ENCODE assay signal across 9 cellular contexts in genomic region chr11:35334385-35335090, GRCh38.
DNase-seq lines count a peak whose midpoint lies in the region; ATAC-seq lines count a peak whose summit lies in the region.
"Had no signal": no experiment of that assay in that cellular context is flagged by ENCODE, and none has a peak within 500 bp of the region (broad histone marks: within the 10 kb centered on the region; RNA-seq: fewer than 3 reads in every experiment).

No MANE protein-coding gene starts in this region.

- ATAC-seq in GM21717 (IDR thresholded peaks at IDR 0.05; ENCODE audit: unreplicated experiment) (peak; percentile 62), HG03558 (IDR thresholded peaks at IDR 0.05; ENCODE audit: extremely low read depth, unreplicated experiment) (peak; percentile 70)
- ATAC-seq in naive thymus-derived CD8-positive, alpha-beta T cell, result no peak
- ATAC-seq: left lobe of liver had no signal

- no peaks in the 10 kb centered on the region for H3K27me3 Mint-ChIP-seq in naive thymus-derived CD8-positive, alpha-beta T cell

- peaks cover 0 to 15% (median 1%) of the 10 kb centered on the region in 9 donors for H3K9me3 Mint-ChIP-seq in naive thymus-derived CD8-positive, alpha-beta T cell

- DNase-seq in SHP77 (lab: John Stamatoyannopoulos, UW) (peak; percentile 5 to 15), SHP77 treated with DMSO at 0.1 percent for 48 hours (lab: John Stamatoyannopoulos, UW) (no peak), AG08395 (ENCODE audit: low spot score) (no peak), NCI-H1105 (lab: John Stamatoyannopoulos, UW) (no peak), inferior parietal cortex (ENCODE audit: extremely low spot score) (no peak)
- DNase-seq in naive thymus-derived CD8-positive, alpha-beta T cell, result no peak

- POLR2A ChIA-PET in naive thymus-derived CD8-positive, alpha-beta T cell (lab: Charles Lee), result interaction anchor here (1.9 kb wide), 1 partner anchor 12 kb away, joined by 5 read pairs; no protein-coding TSS in a partner anchor

- peaks cover 0 to 6% (median 4%) of the 10 kb centered on the region in 3 donors for H3K36me3 Mint-ChIP-seq in naive thymus-derived CD8-positive, alpha-beta T cell

- H3K27ac Mint-ChIP-seq in naive thymus-derived CD8-positive, alpha-beta T cell, result peak overlapping the region in 8 of 10 donors; percentile 6 to 86 (median 48)

- H3K4me3 Mint-ChIP-seq in naive thymus-derived CD8-positive, alpha-beta T cell, result no peak overlapping the region

- H3K4me1 Mint-ChIP-seq in naive thymus-derived CD8-positive, alpha-beta T cell, result peaks cover 29 to 55% (median 42%) of the 10 kb centered on the region in 4 donors

Comparison
In these comparisons a context has a peak if more than half of its experiments do, and no peak if none do; other contexts are left out.
1. DNase-seq: peak in SHP77 (2 of 2); none in SHP77 treated with DMSO at 0.1 percent for 48 hours (single experiment), naive thymus-derived CD8-positive, alpha-beta T cell (0 of 10), AG08395 (single experiment), NCI-H1105 (single experiment) and inferior parietal cortex (single experiment).
2. ATAC-seq: peak in GM21717 (single experiment) and HG03558 (single experiment); none in naive thymus-derived CD8-positive, alpha-beta T cell (0 of 2).